Comparison of ENCODE assay signal across 20 cellular contexts in the genomic region with DNA sequence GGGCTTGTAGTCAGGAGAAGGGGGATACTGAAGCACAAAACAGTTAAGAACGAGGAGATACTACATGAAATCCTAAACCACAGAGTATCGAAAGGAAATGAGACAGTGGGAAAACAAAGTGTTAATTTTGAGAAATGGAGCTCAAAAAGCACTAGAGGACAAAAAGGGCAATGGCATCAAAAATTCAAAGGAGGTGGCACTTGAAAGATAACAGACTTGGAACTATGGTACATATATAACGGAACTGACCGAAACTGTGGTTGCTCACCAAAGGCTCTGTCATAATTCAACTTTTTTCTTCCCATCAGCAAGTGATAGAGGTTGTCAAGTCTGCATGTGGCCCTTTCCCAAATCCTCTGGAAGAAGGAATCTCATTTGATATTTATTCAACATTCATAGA.
"Had no signal": no experiment of that assay in that cellular context is flagged by ENCODE, and none has a peak within 500 bp of the region (broad histone marks: within the 10 kb centered on the region; RNA-seq: fewer than 3 reads in every experiment).

No MANE protein-coding gene starts in this region.

- H3K27ac ChIP-seq: dorsolateral prefrontal cortex, heart left ventricle, neutrophil, psoas muscle, right lobe of liver, testis, tibial nerve, upper lobe of right lung had no signal

- H3K9me3 Mint-ChIP-seq: naive thymus-derived CD8-positive, alpha-beta T cell; stimulated activated effector memory CD8-positive, alpha-beta T cell treated with anti-CD3 and anti-CD28 coated beads, Interleukin-12 subunit alpha, Interleukin-12 subunit beta, amount 100 ng/mL, for 72 hours had no signal

- H3K4me1 Mint-ChIP-seq: naive thymus-derived CD8-positive, alpha-beta T cell; stimulated activated effector memory CD8-positive, alpha-beta T cell treated with anti-CD3 and anti-CD28 coated beads, Interleukin-12 subunit alpha, Interleukin-12 subunit beta, amount 100 ng/mL, for 72 hours had no signal

- H3K27me3 Mint-ChIP-seq: naive thymus-derived CD8-positive, alpha-beta T cell had no signal

- H3K36me3 Mint-ChIP-seq: naive thymus-derived CD8-positive, alpha-beta T cell; stimulated activated effector memory CD8-positive, alpha-beta T cell treated with anti-CD3 and anti-CD28 coated beads, Interleukin-12 subunit alpha, Interleukin-12 subunit beta, amount 100 ng/mL, for 72 hours had no signal

- DNase-seq: cortex of kidney; dorsolateral prefrontal cortex; effector CD8-positive, alpha-beta T cell; heart left ventricle; hippocampal formation; left colon; left ventricle myocardium superior; naive thymus-derived CD8-positive, alpha-beta T cell; psoas muscle; retina; right lobe of liver; stimulated activated CD4-positive, alpha-beta T cell treated with anti-CD3 and anti-CD28 coated beads, Interleukin-4, amount 100 ng/mL, for 1 hour; stimulated activated CD8-positive, alpha-beta memory T cell treated with anti-CD3 and anti-CD28 coated beads, Interleukin-4, amount 100 ng/mL, for 48 hours; stimulated activated naive CD8-positive, alpha-beta T cell treated with anti-CD3 and anti-CD28 coated beads, Interleukin-15, Interleukin-2, amounts not matched to agents 100 U/mL and 50 U/mL, for 24 hours; testis; upper lobe of right lung had no signal

- H3K4me1 ChIP-seq: heart left ventricle, psoas muscle, right lobe of liver, testis, upper lobe of right lung had no signal

- H3K27me3 ChIP-seq: dorsolateral prefrontal cortex, heart left ventricle, neutrophil, right lobe of liver, testis, tibial nerve, upper lobe of right lung had no signal

- H3K4me3 ChIP-seq: dorsolateral prefrontal cortex, heart left ventricle, psoas muscle, right lobe of liver, testis, tibial nerve, upper lobe of right lung had no signal

- H3K27ac Mint-ChIP-seq: naive thymus-derived CD8-positive, alpha-beta T cell; stimulated activated effector memory CD8-positive, alpha-beta T cell treated with anti-CD3 and anti-CD28 coated beads, Interleukin-12 subunit alpha, Interleukin-12 subunit beta, amount 100 ng/mL, for 72 hours had no signal

- ATAC-seq: esophagus mucosa; heart left ventricle; left colon; left ventricle myocardium superior; naive thymus-derived CD8-positive, alpha-beta T cell; psoas muscle; right lobe of liver; stimulated activated effector memory CD8-positive, alpha-beta T cell treated with anti-CD3 and anti-CD28 coated beads, Interleukin-12 subunit alpha, Interleukin-12 subunit beta, amount 100 ng/mL, for 72 hours; stimulated activated naive CD8-positive, alpha-beta T cell treated with anti-CD3 and anti-CD28 coated beads, Interleukin-15, Interleukin-2, amounts not matched to agents 100 U/mL and 50 U/mL, for 24 hours; upper lobe of right lung had no signal

- H3K36me3 ChIP-seq: heart left ventricle, neutrophil, right lobe of liver, tibial nerve, upper lobe of right lung had no signal

- H3K9me3 ChIP-seq: heart left ventricle, neutrophil, psoas muscle, right lobe of liver, testis, tibial nerve, upper lobe of right lung had no signal

- H3K4me3 Mint-ChIP-seq: naive thymus-derived CD8-positive, alpha-beta T cell; stimulated activated effector memory CD8-positive, alpha-beta T cell treated with anti-CD3 and anti-CD28 coated beads, Interleukin-12 subunit alpha, Interleukin-12 subunit beta, amount 100 ng/mL, for 72 hours had no signal
